ENCODE assay signal across 21 cellular contexts in genomic region chr1:57736940-57737339, GRCh38.
DNase-seq lines count a peak whose midpoint lies in the region; ATAC-seq, FAIRE-seq and TF ChIP-seq lines count a peak whose summit lies in the region.
"Had no signal": no experiment of that assay in that cellular context is flagged by ENCODE, and none has a peak within 500 bp of the region (broad histone marks: within the 10 kb centered on the region; RNA-seq: fewer than 3 reads in every experiment).

No MANE protein-coding gene starts in this region.

- H3K4me3 ChIP-seq in MM.1S (ENCODE audit: low read length) (no peak overlapping the region), uterus (no peak overlapping the region)
- H3K4me3 ChIP-seq: GM12878, SJCRH30 had no signal

- H3K4me3 Mint-ChIP-seq in activated CD4-positive, alpha-beta T cell treated with anti-CD3 and anti-CD28 coated beads, Interleukin-2, amount 10 ng/mL, durations not matched to agents 7 days and 5 days, result no peak overlapping the region
- H3K4me3 Mint-ChIP-seq in activated CD4-positive, alpha-beta T cell treated with anti-CD3 and anti-CD28 coated beads, Interleukin-2, amount 10 ng/mL, durations not matched to agents 24 days and 14 days, result no peak overlapping the region
- no peak overlapping the region for H3K4me3 Mint-ChIP-seq in activated CD8-positive, alpha-beta T cell treated with anti-CD3 and anti-CD28 coated beads, Interleukin-2, amount 10 ng/mL, durations not matched to agents 7 days and 5 days
- H3K4me3 Mint-ChIP-seq: CD14-positive monocyte, T-cell had no signal

- no peaks in the 10 kb centered on the region for H3F3A ChIP-seq in MM.1S (ENCODE audit: insufficient read depth, low read length)

- H3K9me3 Mint-ChIP-seq in activated CD4-positive, alpha-beta T cell treated with anti-CD3 and anti-CD28 coated beads, Interleukin-2, amount 10 ng/mL, durations not matched to agents 7 days and 5 days, result no peaks in the 10 kb centered on the region
- H3K9me3 Mint-ChIP-seq in activated CD4-positive, alpha-beta T cell treated with anti-CD3 and anti-CD28 coated beads, Interleukin-2, amount 10 ng/mL, durations not matched to agents 24 days and 14 days, result no peaks in the 10 kb centered on the region
- H3K9me3 Mint-ChIP-seq in activated CD8-positive, alpha-beta T cell treated with anti-CD3 and anti-CD28 coated beads, Interleukin-2, amount 10 ng/mL, durations not matched to agents 7 days and 5 days (ENCODE audit: insufficient read depth), result no peaks in the 10 kb centered on the region
- H3K9me3 Mint-ChIP-seq: T-cell had no signal

- TF ChIP-seq CTCF in MM.1S (IDR thresholded peaks at IDR 0.05; ENCODE audit: low read length), result no peak
- TF ChIP-seq CTCF in uterus (IDR thresholded peaks at IDR 0.05), result no peak

- H3K36me3 ChIP-seq in MM.1S (replicated peaks; ENCODE audit: insufficient read depth, low read length) (no peaks in the 10 kb centered on the region), uterus (no peaks in the 10 kb centered on the region)
- H3K36me3 ChIP-seq: SJCRH30 had no signal

- no peaks in the 10 kb centered on the region for H3K27me3 Mint-ChIP-seq in activated CD4-positive, alpha-beta T cell treated with anti-CD3 and anti-CD28 coated beads, Interleukin-2, amount 10 ng/mL, durations not matched to agents 7 days and 5 days
- H3K27me3 Mint-ChIP-seq in activated CD4-positive, alpha-beta T cell treated with anti-CD3 and anti-CD28 coated beads, Interleukin-2, amount 10 ng/mL, durations not matched to agents 24 days and 14 days, result no peaks in the 10 kb centered on the region
- no peaks in the 10 kb centered on the region for H3K27me3 Mint-ChIP-seq in activated CD8-positive, alpha-beta T cell treated with anti-CD3 and anti-CD28 coated beads, Interleukin-2, amount 10 ng/mL, durations not matched to agents 7 days and 5 days (ENCODE audit: low read depth)
- H3K27me3 Mint-ChIP-seq: T-cell had no signal

- H3K27ac ChIP-seq in MM.1S (ENCODE audit: low read length) (no peak overlapping the region), uterus (no peak overlapping the region)
- H3K27ac ChIP-seq: HL-60, SJCRH30 had no signal

- H3K9me3 ChIP-seq in MM.1S (replicated peaks; ENCODE audit: insufficient read depth, low read length), result no peaks in the 10 kb centered on the region
- no peaks in the 10 kb centered on the region for H3K9me3 ChIP-seq in uterus
- H3K9me3 ChIP-seq: SJCRH30 had no signal

- no peak for ATAC-seq in activated CD8-positive, alpha-beta T cell treated with anti-CD3 and anti-CD28 coated beads, Interleukin-2, amount 10 ng/mL, durations not matched to agents 7 days and 5 days
- ATAC-seq: GM12878, T-cell had no signal

- H3K36me3 Mint-ChIP-seq in activated CD4-positive, alpha-beta T cell treated with anti-CD3 and anti-CD28 coated beads, Interleukin-2, amount 10 ng/mL, durations not matched to agents 7 days and 5 days (ENCODE audit: low read depth), result no peaks in the 10 kb centered on the region
- no peaks in the 10 kb centered on the region for H3K36me3 Mint-ChIP-seq in activated CD4-positive, alpha-beta T cell treated with anti-CD3 and anti-CD28 coated beads, Interleukin-2, amount 10 ng/mL, durations not matched to agents 24 days and 14 days (ENCODE audit: low read depth)
- no peaks in the 10 kb centered on the region for H3K36me3 Mint-ChIP-seq in activated CD8-positive, alpha-beta T cell treated with anti-CD3 and anti-CD28 coated beads, Interleukin-2, amount 10 ng/mL, durations not matched to agents 7 days and 5 days (ENCODE audit: low read depth)
- H3K36me3 Mint-ChIP-seq: CD14-positive monocyte, T-cell had no signal

- H3K4me1 Mint-ChIP-seq in activated CD4-positive, alpha-beta T cell treated with anti-CD3 and anti-CD28 coated beads, Interleukin-2, amount 10 ng/mL, durations not matched to agents 7 days and 5 days, result peaks cover 2% of the 10 kb centered on the region
- no peaks in the 10 kb centered on the region for H3K4me1 Mint-ChIP-seq in activated CD4-positive, alpha-beta T cell treated with anti-CD3 and anti-CD28 coated beads, Interleukin-2, amount 10 ng/mL, durations not matched to agents 24 days and 14 days
- H3K4me1 Mint-ChIP-seq in activated CD8-positive, alpha-beta T cell treated with anti-CD3 and anti-CD28 coated beads, Interleukin-2, amount 10 ng/mL, durations not matched to agents 7 days and 5 days (ENCODE audit: low read depth), result peaks cover 8% of the 10 kb centered on the region
- H3K4me1 Mint-ChIP-seq: CD14-positive monocyte, T-cell had no signal

- no peaks in the 10 kb centered on the region for H3K79me2 ChIP-seq in MM.1S (ENCODE audit: low read length)

- no peaks in the 10 kb centered on the region for H3K27me3 ChIP-seq in MM.1S (replicated peaks; ENCODE audit: insufficient read depth, low read length)
- H3K27me3 ChIP-seq in uterus, result no peaks in the 10 kb centered on the region
- H3K27me3 ChIP-seq: SJCRH30 had no signal

- no peak overlapping the region for H2AFZ ChIP-seq in MM.1S (ENCODE audit: low read length)

- H3K9ac ChIP-seq in MM.1S (ENCODE audit: low read length), result no peak overlapping the region

- TF ChIP-seq POLR2A in uterus (IDR thresholded peaks at IDR 0.05), result no peak

- POLR2A ChIA-PET in activated CD4-positive, alpha-beta T cell treated with anti-CD3 and anti-CD28 coated beads, Interleukin-2, amount 10 ng/mL, durations not matched to agents 7 days and 5 days (lab: Charles Lee), result no interaction called here
- POLR2A ChIA-PET in activated CD8-positive, alpha-beta T cell treated with anti-CD3 and anti-CD28 coated beads, Interleukin-2, amount 10 ng/mL, durations not matched to agents 7 days and 5 days (lab: Charles Lee), result no interaction called here

- FAIRE-seq in HTR-8/SVneo (lab: Jason Lieb, UNC), result no peak
- FAIRE-seq: D721Med, GM12878, RCC 7860 had no signal

- CTCF ChIA-PET in activated CD4-positive, alpha-beta T cell treated with anti-CD3 and anti-CD28 coated beads, Interleukin-2, amount 10 ng/mL, durations not matched to agents 7 days and 5 days (lab: Charles Lee), result no interaction called here
- CTCF ChIA-PET in activated CD8-positive, alpha-beta T cell treated with anti-CD3 and anti-CD28 coated beads, Interleukin-2, amount 10 ng/mL, durations not matched to agents 7 days and 5 days (lab: Charles Lee), result no interaction called here

- peak; percentile 6 for DNase-seq in activated CD4-positive, alpha-beta T cell treated with anti-CD3 and anti-CD28 coated beads, Interleukin-2, amount 10 ng/mL, durations not matched to agents 7 days and 5 days
- DNase-seq in activated CD4-positive, alpha-beta T cell treated with anti-CD3 and anti-CD28 coated beads, Interleukin-2, amount 10 ng/mL, durations not matched to agents 24 days and 14 days, result no peak
- DNase-seq in MM.1S (peak; percentile 17), HTR-8/SVneo (ENCODE audit: insufficient read length, low spot score) (no peak), mesenteric fat pad (ENCODE audit: low spot score) (no peak), uterus (no peak)
- peak; percentile 34 for DNase-seq in activated CD8-positive, alpha-beta T cell treated with anti-CD3 and anti-CD28 coated beads, Interleukin-2, amount 10 ng/mL, durations not matched to agents 7 days and 5 days
- DNase-seq: AML-193, DMS79, H7, NCI-H1417, NCI-H187 treated with DMSO at 0.1 percent for 48 hours, NCI-H82, OCI-M1, SJCRH30, T-cell had no signal

- H3K9me2 ChIP-seq in MM.1S (replicated peaks; ENCODE audit: insufficient read depth, low read length), result no peaks in the 10 kb centered on the region

- H3K4me1 ChIP-seq in MM.1S (ENCODE audit: low read length) (no peaks in the 10 kb centered on the region), uterus (no peaks in the 10 kb centered on the region)
- H3K4me1 ChIP-seq: SJCRH30 had no signal

- no peak overlapping the region for H3K27ac Mint-ChIP-seq in activated CD4-positive, alpha-beta T cell treated with anti-CD3 and anti-CD28 coated beads, Interleukin-2, amount 10 ng/mL, durations not matched to agents 7 days and 5 days
- no peak overlapping the region for H3K27ac Mint-ChIP-seq in activated CD4-positive, alpha-beta T cell treated with anti-CD3 and anti-CD28 coated beads, Interleukin-2, amount 10 ng/mL, durations not matched to agents 24 days and 14 days
- H3K27ac Mint-ChIP-seq in activated CD8-positive, alpha-beta T cell treated with anti-CD3 and anti-CD28 coated beads, Interleukin-2, amount 10 ng/mL, durations not matched to agents 7 days and 5 days, result no peak overlapping the region
- H3K27ac Mint-ChIP-seq: CD14-positive monocyte, T-cell had no signal

- intact Hi-C loops in activated CD4-positive, alpha-beta T cell treated with anti-CD3 and anti-CD28 coated beads, Interleukin-2, amount 10 ng/mL, durations not matched to agents 24 days and 14 days (cut with micrococcal nuclease), result no loop called here
- intact Hi-C loops in uterus (cut with DNase I; ENCODE audit: low total_unique reads), result no loop called here

- H3K4me2 ChIP-seq in MM.1S (ENCODE audit: low read depth, low read length), result no peak overlapping the region

- H4K20me1 ChIP-seq in MM.1S (ENCODE audit: insufficient read depth, low read length), result no peaks in the 10 kb centered on the region

Comparison
In these comparisons a context has a peak if more than half of its experiments do, and no peak if none do; other contexts are left out.
1. DNase-seq: peak in activated CD4-positive, alpha-beta T cell treated with anti-CD3 and anti-CD28 coated beads, Interleukin-2, amount 10 ng/mL, durations not matched to agents 7 days and 5 days (single experiment), MM.1S (single experiment) and activated CD8-positive, alpha-beta T cell treated with anti-CD3 and anti-CD28 coated beads, Interleukin-2, amount 10 ng/mL, durations not matched to agents 7 days and 5 days (single experiment); none in activated CD4-positive, alpha-beta T cell treated with anti-CD3 and anti-CD28 coated beads, Interleukin-2, amount 10 ng/mL, durations not matched to agents 24 days and 14 days (single experiment), HTR-8/SVneo (single experiment), mesenteric fat pad (single experiment) and uterus (0 of 2).